In genomic region chr19:11243798-11244169, GRCh38 we compare ENCODE assay signal across 11 cellular contexts. TPM values are rescaled to one million over a fixed set of nuclear protein-coding genes. Genes with fewer than 3 reads are reported as not detected.
DNase-seq lines count a peak whose midpoint lies in the region; FAIRE-seq and TF ChIP-seq lines count a peak whose summit lies in the region.
"Had no signal": no experiment of that assay in that cellular context is flagged by ENCODE, and none has a peak within 500 bp of the region (broad histone marks: within the 10 kb centered on the region; RNA-seq: fewer than 3 reads in every experiment).

No MANE protein-coding gene starts in this region.

- no peak overlapping the region for H3K18ac ChIP-seq in H9 (ENCODE audit: insufficient read length, low read depth, low read length)

- no peak overlapping the region for H3T11ph ChIP-seq in H9 (ENCODE audit: low read length)

- H3K4me1 ChIP-seq in H9 (ENCODE audit: insufficient read depth, low read length), result no peaks in the 10 kb centered on the region
- no peaks in the 10 kb centered on the region for H3K4me1 ChIP-seq in iPS-18a (ENCODE audit: control insufficient read depth, low read depth, low read length)
- peaks cover 0 to 18% (median 9%) of the 10 kb centered on the region in 4 donors for H3K4me1 ChIP-seq in sigmoid colon

- H3K27me3 ChIP-seq in H9 (ENCODE audit: insufficient read depth, low read length), result no peaks in the 10 kb centered on the region
- no peaks in the 10 kb centered on the region for H3K27me3 ChIP-seq in iPS-18a (ENCODE audit: control insufficient read depth, insufficient read depth, low read length)
- H3K27me3 ChIP-seq in sigmoid colon, result no peaks in the 10 kb centered on the region

- H3K4me3 ChIP-seq in SK-N-MC (peak overlapping the region; percentile 72), iPS-18a (ENCODE audit: low read length) (peak overlapping the region; percentile 25), sigmoid colon (peak overlapping the region in 1 of 4 donors; percentile 12)

- TF ChIP-seq CTCF in H9 (conservative IDR thresholded peaks at IDR 0.05), result no peak
- TF ChIP-seq CTCF in sigmoid colon (IDR thresholded peaks at IDR 0.05), result no peak
- no peak for TF ChIP-seq CTCF in D721Med (IDR thresholded peaks at IDR 0.05; ENCODE audit: insufficient read depth, missing control alignments)

- H3K23ac ChIP-seq in H9 (ENCODE audit: insufficient read length, low read depth, low read length), result no peak overlapping the region

- H2AK5ac ChIP-seq in H9 (ENCODE audit: insufficient read length, low read length), result no peak overlapping the region

- no peaks in the 10 kb centered on the region for H3K79me2 ChIP-seq in H9 (ENCODE audit: insufficient read depth, low read length)

- no peak overlapping the region for H2BK15ac ChIP-seq in H9 (ENCODE audit: low read depth, low read length)

- no peak for TF ChIP-seq POLR2A in sigmoid colon (IDR thresholded peaks at IDR 0.05)

- peak overlapping the region in 1 of 2 experiments; percentile 63; a peak in 3 of 5 replicates for H3K4me3 Mint-ChIP-seq in H9
- H3K4me3 Mint-ChIP-seq: T-helper 1 cell treated with Interleukin-12 subunit alpha and Interleukin-12 subunit beta and Interleukin-4 antibody, amounts not matched to agents 30 μg/mL and 1 μg/mL, for 36 hours had no signal

- intact Hi-C loops in sigmoid colon (cut with DNase I), result loop anchor here (1.0 kb wide), 1 partner anchor 203 kb away; no protein-coding TSS in a partner anchor

- H3K36me3 ChIP-seq in SK-N-MC (ENCODE audit: insufficient read depth, low read length), result no peaks in the 10 kb centered on the region
- H3K36me3 ChIP-seq in iPS-18a (ENCODE audit: control insufficient read depth, low read depth, low read length), result peaks cover 8% of the 10 kb centered on the region
- peaks cover 0 to 36% (median 4%) of the 10 kb centered on the region in 4 donors for H3K36me3 ChIP-seq in sigmoid colon

- H3K4me2 ChIP-seq in H9 (ENCODE audit: insufficient read depth, insufficient read length, low read length), result peak overlapping the region; percentile 49

- H3K9me3 ChIP-seq in H9 (ENCODE audit: control insufficient read depth, low read depth, low read length), result no peaks in the 10 kb centered on the region
- no peaks in the 10 kb centered on the region for H3K9me3 ChIP-seq in SK-N-MC (ENCODE audit: low read depth, low read length)
- H3K9me3 ChIP-seq in iPS-18a (ENCODE audit: control insufficient read depth, low read depth, low read length), result no peaks in the 10 kb centered on the region
- peaks cover 0 to 2% (median 0%) of the 10 kb centered on the region in 4 donors for H3K9me3 ChIP-seq in sigmoid colon

- no peak overlapping the region for H4K91ac ChIP-seq in H9 (ENCODE audit: insufficient read length, low read depth, low read length)

- no peak for TF ChIP-seq EP300 in sigmoid colon (IDR thresholded peaks at IDR 0.05)

- H3K27ac Mint-ChIP-seq in H9, result no peak overlapping the region
- H3K27ac Mint-ChIP-seq: CD8-positive, alpha-beta memory T cell; T-helper 1 cell treated with Interleukin-12 subunit alpha and Interleukin-12 subunit beta and Interleukin-4 antibody, amounts not matched to agents 30 μg/mL and 1 μg/mL, for 36 hours had no signal

- H2BK12ac ChIP-seq in H9 (ENCODE audit: insufficient read length, low read depth, low read length), result no peak overlapping the region

- in situ Hi-C loops in ACHN (cut with HindIII; ENCODE audit: low pct_ligation_motif_present, low pct_unique_long_range_greater_than_20kb, low sequenced_read_pairs), result no loop called here

- peaks cover 3% of the 10 kb centered on the region; the same call in 1 of the 2 replicates for H3K27me3 Mint-ChIP-seq in H9 (ENCODE audit: low read depth)

- no peaks in the 10 kb centered on the region for H3K79me1 ChIP-seq in H9 (ENCODE audit: insufficient read depth, low read depth, low read length, poor library complexity, severe bottlenecking)

- H2BK20ac ChIP-seq in H9 (ENCODE audit: low read depth, low read length, poor library complexity, severe bottlenecking), result no peak overlapping the region

- H4K20me1 ChIP-seq in H9 (ENCODE audit: control insufficient read depth, insufficient read depth, insufficient read length), result peaks cover 2% of the 10 kb centered on the region

- H3K4me1 Mint-ChIP-seq in H9, result peaks cover 0 to 8% of the 10 kb centered on the region in 2 experiments; a peak in 3 of 4 replicates

- H3K9me3 Mint-ChIP-seq in H9, result no peaks in the 10 kb centered on the region

- H3K56ac ChIP-seq in H9 (ENCODE audit: insufficient read length, low read depth, low read length), result no peak overlapping the region

- no peak overlapping the region for H3K27ac ChIP-seq in H9 (ENCODE audit: insufficient read length, low read depth, low read length)
- no peak overlapping the region for H3K27ac ChIP-seq in SK-N-MC
- H3K27ac ChIP-seq in iPS-18a (ENCODE audit: low read length), result no peak overlapping the region
- H3K27ac ChIP-seq in sigmoid colon, result peak overlapping the region; percentile 36 to 70 (median 55)

- H3K23me2 ChIP-seq in H9 (ENCODE audit: insufficient read length, low read depth, low read length, poor library complexity, severe bottlenecking), result no peaks in the 10 kb centered on the region

- no peak overlapping the region for H3K14ac ChIP-seq in H9 (ENCODE audit: insufficient read depth, low read length)

- H3K4ac ChIP-seq in H9 (ENCODE audit: low read depth, low read length), result no peak overlapping the region

- no peak overlapping the region for H4K5ac ChIP-seq in H9 (ENCODE audit: insufficient read length, low read depth, low read length)

- no peak overlapping the region for H3K9ac ChIP-seq in H9 (ENCODE audit: extremely low read depth, insufficient read length, low read length)
- no peak overlapping the region for H3K9ac ChIP-seq in SK-N-MC (ENCODE audit: insufficient read length)
- H3K9ac ChIP-seq in iPS-18a (ENCODE audit: low read length), result no peak overlapping the region

- no CpG with 5 or more reads among the region's 7 CpGs for WGBS in H9 (ENCODE audit: extremely low coverage, insufficient read length, low lambda C conversion rate)
- WGBS in sigmoid colon, 2 donors, result 94 to 95% methylated on average over 7 of the region's 7 CpGs

- no peak overlapping the region for H4K8ac ChIP-seq in H9 (replicated peaks; ENCODE audit: insufficient read length, low read depth, low read length)

- FAIRE-seq in D721Med (lab: Jason Lieb, UNC), result no peak
- no peak for FAIRE-seq in GM19239 (lab: Jason Lieb, UNC)

- no peak overlapping the region for H2AFZ ChIP-seq in H9 (ENCODE audit: low read length)

- no peak overlapping the region for H2BK5ac ChIP-seq in H9 (ENCODE audit: insufficient read length, low read length)

- H2BK120ac ChIP-seq in H9 (ENCODE audit: low read depth, low read length, poor library complexity, severe bottlenecking), result no peak overlapping the region

- DNase-seq in H9, result no peak
- no peak for DNase-seq in SK-N-MC (ENCODE audit: low read depth, low spot score)
- DNase-seq in sigmoid colon, result no peak
- DNase-seq in ACHN, result no peak
- no peak for DNase-seq in SW 1271 (lab: John Stamatoyannopoulos, UW)
- DNase-seq in D721Med (ENCODE audit: insufficient read length, low spot score), result no peak
- DNase-seq in GM19239 (ENCODE audit: insufficient read length, low spot score), result no peak

- H3K36me3 Mint-ChIP-seq in H9 (ENCODE audit: insufficient read depth in 1 of 3, low read depth in 3 of 3), result peaks cover 16 to 47% (median 47%) of the 10 kb centered on the region in 3 experiments
- H3K36me3 Mint-ChIP-seq: CD8-positive, alpha-beta memory T cell had no signal

RNA-seq across cellular contexts. Expression of gene ANGPTL8, which starts 4.4 kb away (rescaled TPM):
- total RNA-seq in H9 (2021), result not detected in 2 replicates
- total RNA-seq in sigmoid colon, result not detected
- 1 to 10 TPM in 1 of 3 donors, not detected in 2; 8.1 TPM for polyA plus RNA-seq in sigmoid colon
- total RNA-seq: CD8-positive, alpha-beta memory T cell; myocyte had no signal
- polyA plus RNA-seq: CD8-positive, alpha-beta memory T cell had no signal

RNA-seq across cellular contexts. Expression of gene DOCK6, which starts 18.5 kb away (rescaled TPM):
- total RNA-seq in H9 (2021), result 57.9 and 59.4 TPM in 2 replicates
- 10 to 100 TPM; 17.1 to 39.9 (median 20.8) TPM for total RNA-seq in sigmoid colon
- 10 to 100 TPM in 2 of 3 donors, 1 to 10 TPM in 1; 8.8 to 40.5 (median 16.2) TPM for polyA plus RNA-seq in sigmoid colon

RNA-seq across cellular contexts. Expression of gene KANK2, which starts 46.4 kb away (rescaled TPM):
- 42.0 and 44.0 TPM in 2 replicates for total RNA-seq in H9 (2021)
- total RNA-seq in sigmoid colon, result 1,000 to 10,000 TPM in 2 of 4 donors, 100 to 1,000 TPM in 2; 691 to 1,314 (median 1,068) TPM
- polyA plus RNA-seq in sigmoid colon, result 100 to 1,000 TPM in 1 of 3 donors, 10 to 100 TPM in 2; 29.8 to 130 (median 89.4) TPM

RNA-seq across cellular contexts. Expression of gene TSPAN16, which starts 52.2 kb away (rescaled TPM):
- total RNA-seq in H9 (2021), result not detected in 2 replicates
- not detected for total RNA-seq in sigmoid colon
- under 1 TPM in 1 of 3 donors, not detected in 2; 0.07 TPM for polyA plus RNA-seq in sigmoid colon
- total RNA-seq: CD8-positive, alpha-beta memory T cell; myocyte had no signal
- polyA plus RNA-seq: CD8-positive, alpha-beta memory T cell had no signal

Comparison
In these comparisons a context has a peak if more than half of its experiments do, and no peak if none do; other contexts are left out.
1. H3K27ac ChIP-seq: peak in sigmoid colon (4 of 4); none in H9 (single experiment), SK-N-MC (single experiment) and iPS-18a (single experiment).
2. RNA of gene KANK2, which starts 46.4 kb away (total RNA-seq): 691 to 1,314 TPM in sigmoid colon; 42.0 to 44.0 TPM in H9; every median in the first group is over 10 times any median in the second.